In genomic region chr4:178275671-178276360, GRCh38 we compare ENCODE assay signal across 16 cellular contexts.
DNase-seq lines count a peak whose midpoint lies in the region; ATAC-seq and TF ChIP-seq lines count a peak whose summit lies in the region.
"Had no signal": no experiment of that assay in that cellular context is flagged by ENCODE, and none has a peak within 500 bp of the region (broad histone marks: within the 10 kb centered on the region; RNA-seq: fewer than 3 reads in every experiment).

No MANE protein-coding gene starts in this region.

- no peaks in the 10 kb centered on the region for H4K20me1 ChIP-seq in HCT116 (ENCODE audit: insufficient read depth)

- no peaks in the 10 kb centered on the region for H3K27me3 ChIP-seq in HCT116 (ENCODE audit: insufficient read depth, low read length)
- H3K27me3 ChIP-seq in Panc1 (ENCODE audit: control insufficient read depth, insufficient read depth, low read length), result no peaks in the 10 kb centered on the region
- H3K27me3 ChIP-seq: brain microvascular endothelial cell, Peyer's patch, uterus had no signal

- in situ Hi-C loops in Panc1 (cut with HindIII; ENCODE audit: low pct_unique_long_range_greater_than_20kb, low sequenced_read_pairs), result no loop called here

- ATAC-seq in HCT116 (peak; percentile 74), Panc1 (no peak), GM19467 (IDR thresholded peaks at IDR 0.05; ENCODE audit: unreplicated experiment) (no peak)

- no peak overlapping the region for H3K4me3 ChIP-seq in HCT116 (replicated peaks in 1 of 2; ENCODE audit: low read depth in 1 of 2, low read length in 2 of 2)
- no peak overlapping the region for H3K4me3 ChIP-seq in Panc1 (ENCODE audit: low read depth in 2 of 2, low read length in 2 of 2)
- H3K4me3 ChIP-seq: Peyer's patch, uterus had no signal

- RAD21 ChIA-PET in HCT116 (lab: Charles Lee; ENCODE audit: low non-redundant PET in 1 of 2, low total read pairs in 2 of 2, uncharacterized antibody in 2 of 2, unreplicated experiment in 2 of 2), result no interaction called here

- H2AFZ ChIP-seq in HCT116 (ENCODE audit: low read depth, low read length, poor library complexity, severe bottlenecking), result no peak overlapping the region

- no peaks in the 10 kb centered on the region for H3K4me1 ChIP-seq in HCT116 (ENCODE audit: control insufficient read depth in 1 of 2, insufficient read depth in 2 of 2, low read length in 2 of 2)
- H3K4me1 ChIP-seq in Panc1 (ENCODE audit: control insufficient read depth, insufficient read depth, low read length), result no peaks in the 10 kb centered on the region
- H3K4me1 ChIP-seq: Peyer's patch, uterus had no signal

- no peaks in the 10 kb centered on the region for H3K9me2 ChIP-seq in HCT116 (ENCODE audit: insufficient read depth)

- no peak for TF ChIP-seq RAD21 in HCT116 (IDR thresholded peaks at IDR 0.05; ENCODE audit: low read depth)

- H3K36me3 ChIP-seq in HCT116 (ENCODE audit: control insufficient read depth in 1 of 2, insufficient read depth in 2 of 2, low read length in 2 of 2) (no peaks in the 10 kb centered on the region), Panc1 (ENCODE audit: control insufficient read depth, insufficient read depth, low read length) (no peaks in the 10 kb centered on the region)
- H3K36me3 ChIP-seq: brain microvascular endothelial cell, Peyer's patch, uterus had no signal

- H3K9ac ChIP-seq in HCT116 (ENCODE audit: low read length), result no peak overlapping the region

- no peak for TF ChIP-seq POLR2A in HCT116 (IDR thresholded peaks at IDR 0.05; ENCODE audit: borderline replicate concordance, extremely low read depth, insufficient read depth, insufficient read length)

- no peak overlapping the region for H3K27ac ChIP-seq in HCT116 (ENCODE audit: low read depth, low read length)
- H3K27ac ChIP-seq in Panc1 (ENCODE audit: low read length), result no peak overlapping the region
- H3K27ac ChIP-seq in substantia nigra (ENCODE audit: low read depth, low read length, poor library complexity, severe bottlenecking), result no peak overlapping the region
- H3K27ac ChIP-seq: brain microvascular endothelial cell, Peyer's patch, uterus had no signal

- intact Hi-C loops in HCT116 (cut with micrococcal nuclease) (no loop called here), Panc1 (cut with micrococcal nuclease; ENCODE audit: unreplicated experiment) (no loop called here)

- CTCF ChIA-PET in HCT116 (lab: Charles Lee), result interaction anchor here (1.2 to 1.8 kb wide), 2 partner anchors 11 to 696 kb away, joined by 4 read pairs; no protein-coding TSS in a partner anchor
- CTCF ChIA-PET in Panc1 (lab: Charles Lee), result no interaction called here

- POLR2A ChIA-PET in HCT116 (lab: Charles Lee) (no interaction called here), Panc1 (lab: Charles Lee) (no interaction called here)

- BruUV-seq in HCT116 (replicated peaks; lab: Mats Ljungman, UMichigan) (no TSS peak), Panc1 (replicated peaks; lab: Mats Ljungman, UMichigan) (no TSS peak)

- no peaks in the 10 kb centered on the region for H3K9me3 ChIP-seq in HCT116 (ENCODE audit: control insufficient read depth in 1 of 2, insufficient read depth in 1 of 2, low read depth in 1 of 2, low read length in 2 of 2)
- H3K9me3 ChIP-seq in Panc1 (ENCODE audit: control insufficient read depth, insufficient read depth, low read depth, low read length), result no peaks in the 10 kb centered on the region
- H3K9me3 ChIP-seq: Peyer's patch, uterus had no signal

- H3K79me2 ChIP-seq in HCT116 (ENCODE audit: insufficient read depth, low read length), result no peaks in the 10 kb centered on the region

- peak in 2 of 3 experiments; percentile 42 to 63; a peak in 4 of 6 replicates for TF ChIP-seq CTCF in HCT116 (IDR thresholded peaks at IDR 0.05 in 2 of 3, conservative IDR thresholded peaks at IDR 0.05 in 1 of 3; ENCODE audit: borderline replicate concordance in 1 of 3, insufficient read depth in 1 of 3, low read depth in 2 of 3, low read length in 2 of 3)
- peak; percentile 13; the same call in 1 of the 2 replicates for TF ChIP-seq CTCF in Panc1 (IDR thresholded peaks at IDR 0.05)

- H3K4me2 ChIP-seq in HCT116 (ENCODE audit: low read length), result no peak overlapping the region

- peak; percentile 3 for DNase-seq in Daoy (ENCODE audit: low read depth)
- DNase-seq in HCT116 (ENCODE audit: low read depth, low spot score), result no peak
- no peak for DNase-seq in Panc1 (ENCODE audit: low read depth, low spot score)
- DNase-seq in iPS-NIHi7 (ENCODE audit: extremely low spot score), result peak; percentile 22
- DNase-seq in epidermal melanocyte (ENCODE audit: insufficient read length, low spot score), result no peak
- DNase-seq in substantia nigra (lab: John Stamatoyannopoulos, UW), result no peak
- DNase-seq: activated CD4-positive, alpha-beta T cell treated with anti-CD3 and anti-CD28 coated beads for 1 hour; brain microvascular endothelial cell; C1 segment of cervical spinal cord; NCI-H1048; NCI-H226; Peyer's patch; small intestine; stimulated activated naive CD4-positive, alpha-beta T cell treated with Interleukin-2 at 50 U/mL for 16 hours; uterus had no signal

TF ChIP-seq in HCT116, 20 proteins besides CTCF, POLR2A, EP300 and RAD21:
- TF ChIP-seq ZBTB33 (IDR thresholded peaks at IDR 0.05; ENCODE audit: extremely low read depth, insufficient replicate concordance, low read length) (no peak), POLR2AphosphoS5 (IDR thresholded peaks at IDR 0.05; ENCODE audit: low read depth, low read length) (no peak), FOSL1 (IDR thresholded peaks at IDR 0.05; ENCODE audit: low read depth) (no peak), JUND (IDR thresholded peaks at IDR 0.05) (no peak), EGR1 (IDR thresholded peaks at IDR 0.05; ENCODE audit: low read depth) (no peak), EZH2 (IDR thresholded peaks at IDR 0.05) (no peak), ELF1 (IDR thresholded peaks at IDR 0.05; ENCODE audit: borderline replicate concordance, low read depth) (no peak), ZNF274 (IDR thresholded peaks at IDR 0.05; ENCODE audit: low read depth, low read length) (no peak)

Comparison
In these comparisons a context has a peak if more than half of its experiments do, and no peak if none do; other contexts are left out.
1. DNase-seq: peak in Daoy (single experiment) and iPS-NIHi7 (single experiment); none in HCT116 (single experiment), Panc1 (single experiment), epidermal melanocyte (single experiment) and substantia nigra (0 of 49).